Comparison of ENCODE assay signal across 16 cellular contexts in the genomic region with DNA sequence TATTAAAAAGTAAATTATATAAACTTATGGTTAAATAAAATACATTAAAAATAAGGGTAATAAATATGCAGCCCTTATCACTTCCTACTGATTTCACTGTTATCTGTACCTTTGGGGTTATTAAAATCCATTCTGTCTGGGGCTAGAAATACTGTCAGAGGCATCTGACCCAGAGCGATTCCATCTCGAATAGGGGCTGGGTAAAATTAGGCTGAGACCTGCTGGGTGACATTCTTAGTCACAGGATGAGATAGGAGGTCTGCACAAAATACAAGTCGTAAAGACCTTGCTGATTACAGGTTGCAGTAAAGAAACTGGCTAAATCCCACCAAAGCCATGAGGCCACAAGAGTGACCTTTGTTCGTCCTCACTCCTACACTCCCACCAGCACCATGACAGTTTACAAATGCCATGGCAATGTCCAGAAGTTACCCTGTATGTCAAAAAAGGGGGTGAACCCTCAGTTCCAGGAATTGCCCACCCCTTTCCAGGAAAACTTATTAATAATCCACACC.
"Had no signal": no experiment of that assay in that cellular context is flagged by ENCODE, and none has a peak within 500 bp of the region (broad histone marks: within the 10 kb centered on the region; RNA-seq: fewer than 3 reads in every experiment).

No MANE protein-coding gene starts in this region.

- H3K9ac ChIP-seq: neural progenitor cell had no signal

- DNase-seq: cortex of kidney; effector memory CD8-positive, alpha-beta T cell; kidney; midbrain; naive thymus-derived CD4-positive, alpha-beta T cell; posterior cingulate gyrus; right lobe of liver; small intestine; stimulated activated CD4-positive, alpha-beta T cell treated with anti-CD3 and anti-CD28 coated beads, Interleukin-15, amount 100 ng/mL, for 24 hours; stimulated activated CD4-positive, alpha-beta T cell treated with anti-CD3 and anti-CD28 coated beads, Interleukin-2, amount 100 ng/mL, for 48 hours; stimulated activated naive B cell treated with anti-CD40 and anti-IgM and Interleukin-4, amounts not matched to agents 10 μg/mL and 1 μg/mL and 100 μg/mL, for 72 hours had no signal

- H3K4me2 ChIP-seq: neural progenitor cell had no signal

- H3K36me3 ChIP-seq: neural progenitor cell, right lobe of liver, thoracic aorta, tibial nerve had no signal

- ATAC-seq: effector memory CD8-positive, alpha-beta T cell; left lobe of liver; naive thymus-derived CD4-positive, alpha-beta T cell; right lobe of liver; stimulated activated naive B cell treated with anti-CD40 and anti-IgM and Interleukin-4, amounts not matched to agents 10 μg/mL and 1 μg/mL and 100 μg/mL, for 72 hours had no signal

- H3K27me3 ChIP-seq: neural progenitor cell, right lobe of liver, tibial nerve had no signal

- H3K9me3 ChIP-seq: right lobe of liver, thoracic aorta, tibial nerve had no signal

- H3K4me1 ChIP-seq: tibial nerve had no signal

- H3K4me3 ChIP-seq: lung, neural progenitor cell, right lobe of liver, thoracic aorta, tibial nerve had no signal

- H3K27ac ChIP-seq: neural progenitor cell, right lobe of liver, thoracic aorta, tibial nerve had no signal
